In the genomic region with DNA sequence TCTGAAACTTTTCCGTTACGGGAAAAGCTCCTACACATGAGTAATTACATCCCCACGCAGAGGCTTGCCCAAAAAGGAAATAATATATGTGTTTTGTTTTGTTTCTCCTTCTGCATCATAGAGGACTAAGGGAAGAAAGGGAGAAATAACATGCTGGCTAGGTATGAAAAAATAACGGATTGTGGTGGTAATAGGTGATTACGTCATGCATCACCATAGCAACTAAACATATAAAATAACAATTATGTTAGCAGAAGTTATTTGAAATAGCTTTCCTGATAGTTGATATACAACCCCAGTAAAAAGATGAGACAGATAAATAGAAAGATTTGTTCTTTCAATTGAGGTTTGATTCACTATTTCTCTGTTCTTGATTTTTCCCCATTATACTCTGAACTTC, we compare ENCODE assay signal across 19 cellular contexts.
A peak's percentile ranks its signal among the peaks of the same experiment; 100 is the strongest.
DNase-seq lines count a peak whose midpoint lies in the region; ATAC-seq and TF ChIP-seq lines count a peak whose summit lies in the region.
"Had no signal": no experiment of that assay in that cellular context is flagged by ENCODE, and none has a peak within 500 bp of the region (broad histone marks: within the 10 kb centered on the region; RNA-seq: fewer than 3 reads in every experiment).

No MANE protein-coding gene starts in this region.

- TF ChIP-seq CTCF in A673 (conservative IDR thresholded peaks at IDR 0.05; ENCODE audit: low read depth, low read length) (no peak), mesothelial cell of epicardium (IDR thresholded peaks at IDR 0.05; ENCODE audit: unreplicated experiment) (no peak)

- no peak for ATAC-seq in HG02642 (IDR thresholded peaks at IDR 0.05; ENCODE audit: poor library complexity, unreplicated experiment)

- H3K27ac ChIP-seq in A673 (ENCODE audit: low read depth, low read length, poor library complexity, severe bottlenecking) (no peak overlapping the region), SJCRH30 (no peak overlapping the region)
- H3K27ac ChIP-seq: Peyer's patch had no signal

- peak overlapping the region; percentile 88 for H3K27ac Mint-ChIP-seq in mesothelial cell of epicardium
- H3K27ac Mint-ChIP-seq: CD4-positive, alpha-beta memory T cell; dendritic cell treated with granulocyte-macrophage colony-stimulating factor and Interleukin-4, amounts not matched to agents 40 ng/mL and 50 ng/mL, for 4 days; T-helper 2 cell treated with Interferon-gamma antibody and Interleukin-4, amounts not matched to agents 5 μg/mL and 100 μg/mL, for 36 hours had no signal

- DNase-seq in A673 (ENCODE audit: low spot score), result no peak
- peak; percentile 4 for DNase-seq in ELR (ENCODE audit: low read depth)
- peak; percentile 40 for DNase-seq in RPMI7951 (ENCODE audit: low read depth)
- DNase-seq in mesothelial cell of epicardium (ENCODE audit: low spot score in 2 of 2, unreplicated experiment in 2 of 2), result no peak
- no peak for DNase-seq in NCI-H2171 (lab: John Stamatoyannopoulos, UW)
- DNase-seq in SJCRH30, result no peak
- DNase-seq in SKM-1 (lab: John Stamatoyannopoulos, UW; ENCODE audit: unreplicated experiment), result no peak
- DNase-seq: activated gamma-delta T cell; CD4-positive, alpha-beta memory T cell; H9; islet precursor cell; NCI-H1417; NCI-H2171 treated with DMSO at 0.1 percent for 48 hours; NCI-H748 treated with DMSO at 0.1 percent for 48 hours; Peyer's patch; sigmoid colon had no signal

- peak overlapping the region; percentile 12 for H3K4me3 ChIP-seq in A673 (ENCODE audit: low read depth, low read length, poor library complexity, severe bottlenecking)
- H3K4me3 ChIP-seq in SJCRH30, result no peak overlapping the region
- H3K4me3 ChIP-seq: Peyer's patch had no signal

- H3K4me3 Mint-ChIP-seq in mesothelial cell of epicardium, result no peak overlapping the region
- H3K4me3 Mint-ChIP-seq: CD4-positive, alpha-beta memory T cell; dendritic cell treated with granulocyte-macrophage colony-stimulating factor and Interleukin-4, amounts not matched to agents 40 ng/mL and 50 ng/mL, for 4 days; H9; T-helper 2 cell treated with Interferon-gamma antibody and Interleukin-4, amounts not matched to agents 5 μg/mL and 100 μg/mL, for 36 hours had no signal

- CTCF ChIA-PET in A673 (lab: Charles Lee), result no interaction called here

- H3K9me3 Mint-ChIP-seq in mesothelial cell of epicardium, result no peaks in the 10 kb centered on the region
- H3K9me3 Mint-ChIP-seq: CD4-positive, alpha-beta memory T cell; dendritic cell treated with granulocyte-macrophage colony-stimulating factor and Interleukin-4, amounts not matched to agents 40 ng/mL and 50 ng/mL, for 4 days; H9; T-helper 2 cell treated with Interferon-gamma antibody and Interleukin-4, amounts not matched to agents 5 μg/mL and 100 μg/mL, for 36 hours had no signal

- intact Hi-C loops in A673 (cut with micrococcal nuclease; ENCODE audit: unreplicated experiment), result no loop called here

- no peaks in the 10 kb centered on the region for H3K27me3 ChIP-seq in A673 (replicated peaks; ENCODE audit: insufficient read depth, low read depth, low read length, poor library complexity)
- H3K27me3 ChIP-seq in SJCRH30, result no peaks in the 10 kb centered on the region
- H3K27me3 ChIP-seq: Peyer's patch, sigmoid colon had no signal

- no peaks in the 10 kb centered on the region for H3K4me1 ChIP-seq in A673 (ENCODE audit: insufficient read depth, low read length, poor library complexity, severe bottlenecking)
- no peaks in the 10 kb centered on the region for H3K4me1 ChIP-seq in SJCRH30
- H3K4me1 ChIP-seq: Peyer's patch had no signal

- no peaks in the 10 kb centered on the region for H3K36me3 Mint-ChIP-seq in mesothelial cell of epicardium
- H3K36me3 Mint-ChIP-seq: CD4-positive, alpha-beta memory T cell had no signal

- POLR2A ChIA-PET in A673 (lab: Charles Lee; ENCODE audit: low non-redundant PET), result no interaction called here

- H3K36me3 ChIP-seq in A673 (ENCODE audit: insufficient read depth, low read length, poor library complexity, severe bottlenecking), result no peaks in the 10 kb centered on the region
- no peaks in the 10 kb centered on the region for H3K36me3 ChIP-seq in SJCRH30
- H3K36me3 ChIP-seq: Peyer's patch, sigmoid colon had no signal

- peaks cover under 1% of the 10 kb centered on the region for H3K27me3 Mint-ChIP-seq in mesothelial cell of epicardium (ENCODE audit: low read depth)
- H3K27me3 Mint-ChIP-seq: dendritic cell treated with granulocyte-macrophage colony-stimulating factor and Interleukin-4, amounts not matched to agents 40 ng/mL and 50 ng/mL, for 4 days had no signal

- no TSS peak for BruUV-seq in A673 (replicated peaks; lab: Mats Ljungman, UMichigan)

- no peaks in the 10 kb centered on the region for H3K9me3 ChIP-seq in A673 (ENCODE audit: low read depth, low read length, poor library complexity, severe bottlenecking)
- H3K9me3 ChIP-seq in SJCRH30 (replicated peaks), result no peaks in the 10 kb centered on the region
- H3K9me3 ChIP-seq: Peyer's patch, sigmoid colon had no signal

- peaks cover 32% of the 10 kb centered on the region for H3K4me1 Mint-ChIP-seq in mesothelial cell of epicardium
- H3K4me1 Mint-ChIP-seq: CD4-positive, alpha-beta memory T cell had no signal

Comparison
In these comparisons a context has a peak if more than half of its experiments do, and no peak if none do; other contexts are left out.
1. DNase-seq: peak in ELR (single experiment) and RPMI7951 (single experiment); none in A673 (single experiment), mesothelial cell of epicardium (0 of 2), NCI-H2171 (single experiment), SJCRH30 (0 of 2) and SKM-1 (single experiment).